ENCODE assay signal across 20 cellular contexts in genomic region chr3:76866729-76867461, GRCh38.
DNase-seq lines count a peak whose midpoint lies in the region; ATAC-seq, FAIRE-seq and TF ChIP-seq lines count a peak whose summit lies in the region.
"Had no signal": no experiment of that assay in that cellular context is flagged by ENCODE, and none has a peak within 500 bp of the region (broad histone marks: within the 10 kb centered on the region; RNA-seq: fewer than 3 reads in every experiment).

No MANE protein-coding gene starts in this region.

- CTCF ChIA-PET in HepG2 (lab: Yijun Ruan, JAX; ENCODE audit: low intra/inter-chr PET ratio, low total read pairs): no interaction called here

- no peak for DNase-seq in iPS-NIHi7 (ENCODE audit: extremely low spot score)
- no peak for DNase-seq in activated CD4-positive, alpha-beta T cell treated with anti-CD3 and anti-CD28 coated beads for 4 hours
- DNase-seq in HepG2 (ENCODE audit: low spot score): no peak
- DNase-seq: activated CD8-positive, alpha-beta memory T cell treated with anti-CD3 and anti-CD28 coated beads for 24 hours; amniotic stem cell; C1 segment of cervical spinal cord; foreskin keratinocyte; KBM-7; NCI-H1105; NCI-H510A treated with DMSO at 0.1 percent for 48 hours; ovary; stimulated activated CD4-positive, alpha-beta T cell treated with anti-CD3 and anti-CD28 coated beads, Interleukin-4, amount 100 ng/mL, for 4 hours had no signal

- no peak overlapping the region for H3K27ac ChIP-seq in HepG2 (ENCODE audit: extremely low read length, insufficient read depth, low read length)
- H3K27ac ChIP-seq: foreskin keratinocyte, HL-60, ovary, SK-N-MC, thoracic aorta had no signal

- H3K4me2 ChIP-seq in HepG2 (ENCODE audit: low read depth, low read length): no peak overlapping the region

- no peaks in the 10 kb centered on the region for H3K27me3 ChIP-seq in HepG2 (ENCODE audit: control insufficient read depth in 1 of 2, insufficient read depth in 2 of 2, low read length in 2 of 2)
- H3K27me3 ChIP-seq: foreskin keratinocyte, ovary had no signal

- TF ChIP-seq POLR2A in HepG2 (IDR thresholded peaks at IDR 0.05; ENCODE audit: insufficient read depth in 1 of 2, low read depth in 2 of 2, low read length in 2 of 2): no peak

- no peak overlapping the region for H3K4me3 Mint-ChIP-seq in nephron
- H3K4me3 Mint-ChIP-seq: activated T-helper 17 cell treated with anti-CD3 and anti-CD28 coated beads, Interleukin-2, amount 50 U/mL, for 72 hours had no signal

- H3K79me2 ChIP-seq in HepG2 (ENCODE audit: insufficient read depth, low read length): no peaks in the 10 kb centered on the region

- no TSS peak for BruUV-seq in HepG2 (replicated peaks; lab: Mats Ljungman, UMichigan)

- H3K36me3 Mint-ChIP-seq in nephron (ENCODE audit: low read depth): no peaks in the 10 kb centered on the region

- 22% methylated on average over 5 of the region's 5 CpGs for WGBS in HepG2 (ENCODE audit: low lambda C conversion rate)

- TF ChIP-seq EP300 in HepG2 (IDR thresholded peaks at IDR 0.05; ENCODE audit: low read depth in 2 of 2, low read length in 2 of 2) (no peak), HepG2 (CRISPR knock-in tag; IDR thresholded peaks at IDR 0.05; ENCODE audit: borderline replicate concordance) (no peak)

- H3K36me3 ChIP-seq in HepG2 (replicated peaks in 1 of 2; ENCODE audit: control insufficient read depth in 1 of 2, insufficient read depth in 2 of 2, low read length in 2 of 2): no peaks in the 10 kb centered on the region
- H3K36me3 ChIP-seq: ovary, thoracic aorta had no signal

- ATAC-seq in GM19324 (IDR thresholded peaks at IDR 0.05; ENCODE audit: low FRiP score, unreplicated experiment) (peak; percentile 78), HG02642 (IDR thresholded peaks at IDR 0.05; ENCODE audit: poor library complexity, unreplicated experiment) (peak; percentile 84), HG03378 (IDR thresholded peaks at IDR 0.05; ENCODE audit: unreplicated experiment) (peak; percentile 92), HepG2 (no peak)
- ATAC-seq: activated T-helper 17 cell treated with anti-CD3 and anti-CD28 coated beads, Interleukin-2, amount 50 U/mL, for 72 hours; foreskin keratinocyte had no signal

- in situ Hi-C loops in HepG2 (cut with HindIII; ENCODE audit: extremely low pct_ligation_motif_present, low pct_unique_long_range_greater_than_20kb): no loop called here

- FAIRE-seq in HepG2 (lab: Jason Lieb, UNC): no peak

- no peak overlapping the region for H3K9ac ChIP-seq in HepG2 (ENCODE audit: insufficient read depth, low read depth, low read length)

- H3K9me3 Mint-ChIP-seq in nephron: no peaks in the 10 kb centered on the region

- H3K4me1 Mint-ChIP-seq in nephron: no peaks in the 10 kb centered on the region
- H3K4me1 Mint-ChIP-seq: activated T-helper 17 cell treated with anti-CD3 and anti-CD28 coated beads, Interleukin-2, amount 50 U/mL, for 72 hours had no signal

- no peak for TF ChIP-seq CTCF in nephron (IDR thresholded peaks at IDR 0.05; ENCODE audit: unreplicated experiment in 3 of 3)
- TF ChIP-seq CTCF in HepG2 (CRISPR knock-in tag; IDR thresholded peaks at IDR 0.05): no peak

- H3K9me3 ChIP-seq in HepG2 (ENCODE audit: low read length): no peaks in the 10 kb centered on the region
- H3K9me3 ChIP-seq: ovary, thoracic aorta had no signal

- no peaks in the 10 kb centered on the region for H3K27me3 Mint-ChIP-seq in nephron (ENCODE audit: low read depth)
- H3K27me3 Mint-ChIP-seq: activated T-helper 17 cell treated with anti-CD3 and anti-CD28 coated beads, Interleukin-2, amount 50 U/mL, for 72 hours had no signal

- no peak overlapping the region for H2AFZ ChIP-seq in HepG2 (ENCODE audit: low read length)

- no peak for TF ChIP-seq RAD21 in HepG2 (CRISPR knock-in tag; IDR thresholded peaks at IDR 0.05)

- H3K4me3 ChIP-seq in HepG2 (replicated peaks in 1 of 3; ENCODE audit: insufficient read depth in 1 of 3, low read depth in 2 of 3, low read length in 3 of 3): no peak overlapping the region
- H3K4me3 ChIP-seq: ovary, SK-N-MC, thoracic aorta had no signal

- POLR2A ChIA-PET in HepG2 (lab: Yijun Ruan, JAX): no interaction called here

- H3K27ac Mint-ChIP-seq in nephron: peak overlapping the region; percentile 17 to 66 (median 18)
- H3K27ac Mint-ChIP-seq: activated T-helper 17 cell treated with anti-CD3 and anti-CD28 coated beads, Interleukin-2, amount 50 U/mL, for 72 hours had no signal

- intact Hi-C loops in HepG2 (cut with micrococcal nuclease; ENCODE audit: unreplicated experiment): no loop called here

- H4K20me1 ChIP-seq in HepG2 (ENCODE audit: insufficient read depth, low read length): no peaks in the 10 kb centered on the region

- H3K4me1 ChIP-seq in HepG2 (ENCODE audit: insufficient read depth, low read length): peaks cover 11% of the 10 kb centered on the region
- H3K4me1 ChIP-seq: foreskin keratinocyte had no signal

TF ChIP-seq in HepG2, 621 proteins besides CTCF, POLR2A, EP300 and RAD21:
- TF ChIP-seq ATF6 (CRISPR knock-in tag; conservative IDR thresholded peaks at IDR 0.05) (no peak), ZNF20 (CRISPR knock-in tag; IDR thresholded peaks at IDR 0.05) (no peak), NFIB (CRISPR knock-in tag; IDR thresholded peaks at IDR 0.05; ENCODE audit: borderline replicate concordance) (no peak), FOXO1 (CRISPR knock-in tag; IDR thresholded peaks at IDR 0.05) (no peak), ZNF136 (CRISPR knock-in tag; IDR thresholded peaks at IDR 0.05; ENCODE audit: low read depth) (no peak)
- TF ChIP-seq, protein P1, sequence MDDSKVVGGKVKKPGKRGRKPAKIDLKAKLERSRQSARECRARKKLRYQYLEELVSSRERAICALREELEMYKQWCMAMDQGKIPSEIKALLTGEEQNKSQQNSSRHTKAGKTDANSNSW (CRISPR knock-in tag; IDR thresholded peaks at IDR 0.05; ENCODE audit: borderline replicate concordance): no peak
